ENCODE assay signal across 12 cellular contexts in the genomic region with DNA sequence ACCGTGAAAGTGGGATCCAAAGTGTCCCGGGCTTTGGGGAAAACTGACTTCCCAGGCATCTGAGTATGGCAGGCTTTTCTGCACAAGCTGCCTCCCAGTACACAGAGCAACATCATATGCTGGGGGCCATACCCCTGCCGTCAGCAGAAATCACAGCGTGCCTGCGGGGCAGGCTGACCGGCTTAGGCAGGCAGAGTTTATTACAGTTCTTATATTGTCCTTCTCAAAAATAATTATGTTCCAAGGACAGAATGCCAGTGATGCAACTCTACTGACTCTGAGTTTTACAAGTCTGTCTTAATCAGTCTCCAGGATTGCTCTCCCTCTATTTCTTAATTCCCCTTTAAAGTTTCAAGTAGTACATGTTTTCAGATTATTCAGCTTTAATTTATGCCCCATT. TPM values are rescaled to one million over a fixed set of nuclear protein-coding genes. Genes with fewer than 3 reads are reported as not detected.
DNase-seq lines count a peak whose midpoint lies in the region; ATAC-seq and TF ChIP-seq lines count a peak whose summit lies in the region.
"Had no signal": no experiment of that assay in that cellular context is flagged by ENCODE, and none has a peak within 500 bp of the region (broad histone marks: within the 10 kb centered on the region; RNA-seq: fewer than 3 reads in every experiment).

No MANE protein-coding gene starts in this region.

- no peaks in the 10 kb centered on the region for H3K9me2 ChIP-seq in MM.1S (replicated peaks; ENCODE audit: insufficient read depth, low read length)

- peak; percentile 38 for DNase-seq in Ammon's horn (ENCODE audit: low spot score)
- DNase-seq in MM.1S, result no peak
- DNase-seq in adipocyte (ENCODE audit: low read depth), result peak; percentile 75
- DNase-seq in retina, result no peak
- no peak for DNase-seq in posterior vena cava (ENCODE audit: low spot score)
- no peak for DNase-seq in glomerular visceral epithelial cell (ENCODE audit: extremely low spot score)
- DNase-seq: body of pancreas; stimulated activated CD4-positive, alpha-beta T cell treated with anti-CD3 and anti-CD28 coated beads, Interleukin-12 subunit alpha, Interleukin-12 subunit beta, amount 100 ng/mL, for 4 hours; stimulated activated naive B cell treated with anti-CD40 and anti-IgM and Interleukin-4, amounts not matched to agents 10 μg/mL and 1 μg/mL and 100 μg/mL, for 72 hours had no signal

- H3K9me3 ChIP-seq in MM.1S (replicated peaks; ENCODE audit: insufficient read depth, low read length) (no peaks in the 10 kb centered on the region), adipocyte (ENCODE audit: control insufficient read depth, low read length) (no peaks in the 10 kb centered on the region)
- H3K9me3 ChIP-seq: body of pancreas had no signal

- peak overlapping the region; percentile 59 for H3K4me2 ChIP-seq in MM.1S (ENCODE audit: low read depth, low read length)

- intact Hi-C loops in posterior vena cava (cut with DNase I), result no loop called here

- peak overlapping the region; percentile 66; the same call in 1 of the 2 replicates for H3K27ac ChIP-seq in MM.1S (ENCODE audit: low read length)
- H3K27ac ChIP-seq in layer of hippocampus (ENCODE audit: low read depth, low read length), result peak overlapping the region; percentile 67
- H3K27ac ChIP-seq: body of pancreas had no signal

- no peak for TF ChIP-seq CTCF in MM.1S (IDR thresholded peaks at IDR 0.05; ENCODE audit: low read length)

- H3K4me1 ChIP-seq in MM.1S (ENCODE audit: low read length) (peaks cover 30% of the 10 kb centered on the region), adipocyte (ENCODE audit: control insufficient read depth, insufficient read depth, low read length) (peaks cover 32% of the 10 kb centered on the region)
- H3K4me1 ChIP-seq: body of pancreas had no signal

- ATAC-seq in HG02798 (IDR thresholded peaks at IDR 0.05; ENCODE audit: poor library complexity, unreplicated experiment), result no peak
- ATAC-seq: body of pancreas; stimulated activated naive B cell treated with anti-CD40 and anti-IgM and Interleukin-4, amounts not matched to agents 10 μg/mL and 1 μg/mL and 100 μg/mL, for 72 hours had no signal

- H3K9ac ChIP-seq in MM.1S (ENCODE audit: low read length) (peak overlapping the region; percentile 3; the same call in 1 of the 2 replicates), adipocyte (ENCODE audit: low read length) (peak overlapping the region; percentile 53)

- peak overlapping the region; percentile 29 for H2AFZ ChIP-seq in MM.1S (ENCODE audit: low read length)

- H3F3A ChIP-seq in MM.1S (ENCODE audit: insufficient read depth, low read length), result peaks cover 17% of the 10 kb centered on the region

- no peaks in the 10 kb centered on the region for H3K79me2 ChIP-seq in MM.1S (ENCODE audit: low read length)

- H3K27me3 ChIP-seq in MM.1S (replicated peaks; ENCODE audit: insufficient read depth, low read length) (no peaks in the 10 kb centered on the region), adipocyte (replicated peaks; ENCODE audit: control insufficient read depth, insufficient read depth, low read length) (no peaks in the 10 kb centered on the region), layer of hippocampus (ENCODE audit: control insufficient read depth, insufficient read depth, low read length) (no peaks in the 10 kb centered on the region)
- H3K27me3 ChIP-seq: body of pancreas had no signal

- no peaks in the 10 kb centered on the region for H3K36me3 ChIP-seq in MM.1S (replicated peaks; ENCODE audit: insufficient read depth, low read length)
- H3K36me3 ChIP-seq in adipocyte (ENCODE audit: control insufficient read depth, insufficient read depth, low read length, severe bottlenecking), result no peaks in the 10 kb centered on the region

- no peaks in the 10 kb centered on the region for H4K20me1 ChIP-seq in MM.1S (ENCODE audit: insufficient read depth, low read length)

- H3K4me3 ChIP-seq in MM.1S (ENCODE audit: low read length) (0 out of 2 replicates have a peak overlapping the region, but pooled peaks have one; percentile 5), adipocyte (ENCODE audit: low read length) (peak overlapping the region; percentile 65)
- H3K4me3 ChIP-seq: body of pancreas had no signal

RNA-seq across cellular contexts. Expression of a gene that starts 37.0 kb away (rescaled TPM):
- not detected for total RNA-seq in posterior vena cava
- total RNA-seq: body of pancreas, fibroblast of lung had no signal

Comparison
In these comparisons a context has a peak if more than half of its experiments do, and no peak if none do; other contexts are left out.
1. DNase-seq: peak in Ammon's horn (single experiment) and adipocyte (single experiment); none in MM.1S (single experiment), retina (single experiment), posterior vena cava (single experiment) and glomerular visceral epithelial cell (single experiment).